In the genomic region with DNA sequence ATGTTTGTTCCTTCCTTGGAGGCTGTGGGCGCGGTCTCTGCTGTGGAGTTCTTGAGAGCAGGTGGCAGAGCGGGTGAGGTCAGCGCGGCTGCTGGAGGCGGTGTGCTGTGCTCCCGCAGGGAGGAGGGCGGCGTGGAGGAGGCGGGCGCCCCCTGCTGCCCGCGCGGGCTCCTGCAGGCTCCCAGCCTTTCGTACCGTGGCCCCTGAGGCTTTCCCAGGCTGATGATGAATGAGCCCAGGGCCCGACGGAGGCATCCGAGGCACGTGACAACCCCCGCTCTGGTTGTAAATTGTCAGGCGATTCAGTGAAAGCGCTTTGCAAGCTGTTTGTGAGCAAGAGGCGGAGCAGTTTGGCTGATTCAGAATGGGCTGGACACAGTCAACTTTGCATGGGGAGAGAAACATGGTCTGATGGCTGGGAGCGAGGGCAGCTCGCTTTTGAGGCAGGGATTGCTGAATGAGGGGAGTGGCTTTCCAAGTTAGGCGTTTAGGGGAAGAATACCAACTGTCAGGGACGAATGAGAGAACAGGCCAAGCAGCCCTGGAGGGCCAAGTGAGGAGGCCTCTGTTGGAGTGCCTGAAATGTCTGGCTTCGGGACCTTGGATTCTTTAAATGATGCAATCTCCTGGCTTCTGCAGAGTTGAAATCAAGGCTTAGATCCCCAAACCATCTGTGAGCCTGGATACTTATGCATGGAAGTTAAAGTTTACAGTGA, we compare ENCODE assay signal across 8 cellular contexts. TPM values are rescaled to one million over a fixed set of nuclear protein-coding genes. Genes with fewer than 3 reads are reported as not detected.
DNase-seq lines count a peak whose midpoint lies in the region; ATAC-seq, FAIRE-seq and TF ChIP-seq lines count a peak whose summit lies in the region.

No MANE protein-coding gene starts in this region.

- FAIRE-seq in GM12891 (lab: Jason Lieb, UNC) = peak; percentile 68

- peak; percentile 65 for DNase-seq in GM12891 (ENCODE audit: insufficient read length, low spot score)
- peak; percentile 43 for DNase-seq in NCI-H524 treated with DMSO at 0.1 percent for 48 hours (lab: John Stamatoyannopoulos, UW)
- DNase-seq in activated CD8-positive, alpha-beta memory T cell treated with anti-CD3 and anti-CD28 coated beads for 24 hours = peak; percentile 93
- peak; percentile 52 for DNase-seq in effector CD8-positive, alpha-beta T cell (lab: John Stamatoyannopoulos, UW)
- peak; percentile 84 for DNase-seq in medulla oblongata (ENCODE audit: extremely low spot score)
- peak; percentile 55 for DNase-seq in stimulated activated CD8-positive, alpha-beta memory T cell treated with anti-CD3 and anti-CD28 coated beads, Interleukin-12 subunit alpha, Interleukin-12 subunit beta, amount 100 ng/mL, for 1 hour (ENCODE audit: low read depth)
- DNase-seq in KG1 (lab: John Stamatoyannopoulos, UW) = no peak

- no peak for TF ChIP-seq POLR2A in GM12891 (IDR thresholded peaks at IDR 0.05; ENCODE audit: low read depth, low read length)

- ATAC-seq in HG03039 (IDR thresholded peaks at IDR 0.05; ENCODE audit: unreplicated experiment) = peak; percentile 81

TF ChIP-seq in GM12891, 5 proteins besides CTCF, POLR2A, EP300 and RAD21:
- TF ChIP-seq POU2F2 (IDR thresholded peaks at IDR 0.05; ENCODE audit: low read depth, low read length) = peak; percentile 39; the same call in 1 of the 2 replicates
- TF ChIP-seq SPI1 (IDR thresholded peaks at IDR 0.05; ENCODE audit: low read depth, low read length) = no peak
TF ChIP-seq in GM12891: peak in this region for 1.

RNA-seq across cellular contexts. Expression of a gene that starts 46.6 kb away (rescaled TPM):
- polyA plus RNA-seq in GM12891 (2012; ENCODE audit: low read depth, missing spikeins) = not detected
